In genomic region chr10:13684252-13684791, GRCh38 we compare ENCODE assay signal across 8 cellular contexts.
DNase-seq lines count a peak whose midpoint lies in the region; ATAC-seq and TF ChIP-seq lines count a peak whose summit lies in the region.

No MANE protein-coding gene starts in this region.

- ATAC-seq in GM21528 (IDR thresholded peaks at IDR 0.05; ENCODE audit: low FRiP score, unreplicated experiment): no peak

- POLR2A ChIA-PET in PC-9 (lab: Charles Lee; ENCODE audit: unreplicated experiment): no interaction called here

- no peaks in the 10 kb centered on the region for H3K27me3 ChIP-seq in testis
- H3K27me3 ChIP-seq in PC-9 (ENCODE audit: insufficient read depth, low read depth): no peaks in the 10 kb centered on the region

- DNase-seq in NCI-H2029 (lab: John Stamatoyannopoulos, UW) (peak; percentile 22), dermis microvascular lymphatic vessel endothelial cell (ENCODE audit: low read depth in 2 of 2) (peak; percentile 86 to 98), lung microvascular endothelial cell (ENCODE audit: low read depth in 2 of 2) (peak; percentile 92 to 98), testis (peak; percentile 29), SIG-M5 treated with dmso at 0.1 percent for 504 hours (lab: John Stamatoyannopoulos, UW; ENCODE audit: unreplicated experiment) (no peak), PC-9 (no peak), NCI-H345 treated with DMSO at 0.1 percent for 48 hours (lab: John Stamatoyannopoulos, UW; ENCODE audit: unreplicated experiment) (no peak)

- no peaks in the 10 kb centered on the region for H3K4me1 ChIP-seq in testis
- no peaks in the 10 kb centered on the region for H3K4me1 ChIP-seq in PC-9 (replicated peaks; ENCODE audit: insufficient read depth)

- BruUV-seq in PC-9 (replicated peaks; lab: Mats Ljungman, UMichigan): no TSS peak

- no peaks in the 10 kb centered on the region for H3K79me2 ChIP-seq in PC-9 (ENCODE audit: low read depth)

- H2AFZ ChIP-seq in PC-9: no peak overlapping the region

- CTCF ChIA-PET in PC-9 (lab: Charles Lee): no interaction called here

- no peaks in the 10 kb centered on the region for H3K9me2 ChIP-seq in PC-9 (ENCODE audit: insufficient read depth)

- TF ChIP-seq CTCF in testis (IDR thresholded peaks at IDR 0.05): no peak
- no peak for TF ChIP-seq CTCF in PC-9 (conservative IDR thresholded peaks at IDR 0.05)

- H3K4me3 ChIP-seq in testis: no peak overlapping the region
- no peak overlapping the region for H3K4me3 ChIP-seq in PC-9

- no peaks in the 10 kb centered on the region for H4K20me1 ChIP-seq in PC-9 (ENCODE audit: insufficient read depth)

- H3K4me2 ChIP-seq in PC-9: no peak overlapping the region

- no peak for TF ChIP-seq POLR2A in testis (IDR thresholded peaks at IDR 0.05)

- H3K9me3 ChIP-seq in testis: no peaks in the 10 kb centered on the region
- H3K9me3 ChIP-seq in PC-9 (ENCODE audit: insufficient read depth, low read depth): no peaks in the 10 kb centered on the region

- 52 to 58% methylated on average over 17 of the region's 17 CpGs for WGBS in testis, 2 donors

- H3K36me3 ChIP-seq in testis (ENCODE audit: low read depth, missing control alignments): no peaks in the 10 kb centered on the region
- no peaks in the 10 kb centered on the region for H3K36me3 ChIP-seq in PC-9 (ENCODE audit: low read depth)

- intact Hi-C loops in testis (cut with DNase I; ENCODE audit: low total_unique reads): no loop called here
- intact Hi-C loops in PC-9 (cut with micrococcal nuclease; ENCODE audit: unreplicated experiment): no loop called here

- H3K27ac ChIP-seq in testis: no peak overlapping the region
- no peak overlapping the region for H3K27ac ChIP-seq in PC-9

- no peaks in the 10 kb centered on the region for H3F3A ChIP-seq in PC-9 (ENCODE audit: insufficient read depth, low read depth)

Comparison
In these comparisons a context has a peak if more than half of its experiments do, and no peak if none do; other contexts are left out.
1. DNase-seq: peak in NCI-H2029 (single experiment), dermis microvascular lymphatic vessel endothelial cell (2 of 2), lung microvascular endothelial cell (2 of 2) and testis (single experiment); none in SIG-M5 treated with dmso at 0.1 percent for 504 hours (single experiment), PC-9 (0 of 2) and NCI-H345 treated with DMSO at 0.1 percent for 48 hours (single experiment).